17 cellular contexts compared by ENCODE assay signal in genomic region chr1:208430220-208430619, GRCh38.
"Had no signal": no experiment of that assay in that cellular context is flagged by ENCODE, and none has a peak within 500 bp of the region (broad histone marks: within the 10 kb centered on the region; RNA-seq: fewer than 3 reads in every experiment).

No MANE protein-coding gene starts in this region.

- ATAC-seq: effector memory CD8-positive, alpha-beta T cell; left ventricle myocardium superior; lower lobe of right lung; natural killer cell; sciatic nerve had no signal

- H3K36me3 ChIP-seq: lower lobe of right lung, prostate gland, right atrium auricular region, stomach, thyroid gland had no signal

- H3K27ac Mint-ChIP-seq: effector memory CD8-positive, alpha-beta T cell; natural killer cell had no signal

- H3K4me1 Mint-ChIP-seq: natural killer cell, neural crest cell had no signal

- H3K9me3 ChIP-seq: lower lobe of right lung, prostate gland, right atrium auricular region, stomach, thyroid gland had no signal

- H3K4me1 ChIP-seq: lower lobe of right lung, prostate gland, stomach had no signal

- H3K27ac ChIP-seq: lower lobe of right lung, prostate gland, right atrium auricular region, stomach, thyroid gland had no signal

- H3K4me3 ChIP-seq: lower lobe of right lung, prostate gland, right atrium auricular region, stomach, thyroid gland had no signal

- DNase-seq: cerebellar nuclear complex; cortex of kidney; effector memory CD8-positive, alpha-beta T cell; hypothalamus; left ventricle myocardium superior; lower lobe of right lung; natural killer cell; nucleus accumbens; stimulated activated CD4-positive, alpha-beta T cell treated with anti-CD3 and anti-CD28 coated beads, Interleukin-2, amount 100 ng/mL, for 24 hours; stimulated activated naive CD4-positive, alpha-beta T cell treated with Interleukin-2 at 50 U/mL for 16 hours; stomach; thyroid gland; trophoblast cell had no signal

- H3K4me3 Mint-ChIP-seq: effector memory CD8-positive, alpha-beta T cell; natural killer cell; neural crest cell had no signal

- H3K36me3 Mint-ChIP-seq: natural killer cell had no signal

- H3K9me3 Mint-ChIP-seq: effector memory CD8-positive, alpha-beta T cell; natural killer cell; neural crest cell had no signal

- H3K27me3 ChIP-seq: right atrium auricular region, stomach, thyroid gland had no signal
